Comparison of ENCODE assay signal across 8 cellular contexts in genomic region chr4:337143-337931, GRCh38. TPM values are rescaled to one million over a fixed set of nuclear protein-coding genes. Genes with fewer than 3 reads are reported as not detected.
DNase-seq lines count a peak whose midpoint lies in the region; ATAC-seq and TF ChIP-seq lines count a peak whose summit lies in the region.

Gene ZNF141, plus strand, starts transcription at chr4:337814. Its CDS starts 170 bp downstream, at chr4:337984.

- H2AFZ ChIP-seq in SK-N-SH (ENCODE audit: low read depth) = peak within 1 kb of the TSS; percentile 96

- H3K4me1 Mint-ChIP-seq in activated naive CD4-positive, alpha-beta T cell treated with anti-CD3 and anti-CD28 coated beads, Interleukin-2, amount 50 U/mL, for 24 hours = peaks cover 31% of the 10 kb centered on the region

- H4K20me1 ChIP-seq in DOHH2 (ENCODE audit: control insufficient read depth, insufficient read depth, low read depth, low read length) (no peaks in the 10 kb centered on the region), SK-N-SH (ENCODE audit: insufficient read depth) (no peaks in the 10 kb centered on the region)

- H3K4me3 ChIP-seq in DOHH2 (ENCODE audit: low read length) (peak within 1 kb of the TSS; percentile 84), MG63 (peak within 1 kb of the TSS; percentile 57), SK-N-SH (ENCODE audit: low read depth in 2 of 2, low read length in 1 of 2) (peak within 1 kb of the TSS; percentile 91 to 92)

- H3K9me2 ChIP-seq in DOHH2 (replicated peaks; ENCODE audit: control insufficient read depth, low read length) (no peaks in the 10 kb centered on the region), SK-N-SH (no peaks in the 10 kb centered on the region)

- DNase-seq in MG63 = peak; percentile 80
- DNase-seq in SK-N-SH = peak; percentile 97
- peak; percentile 99 for DNase-seq in germinal center (ENCODE audit: low spot score)
- peak; percentile 73 to 98 (median 95) for DNase-seq in nucleus accumbens (lab: John Stamatoyannopoulos, UW)
- DNase-seq in superior temporal gyrus (ENCODE audit: extremely low spot score) = peak; percentile 99

- H3K4me1 ChIP-seq in DOHH2 (ENCODE audit: control insufficient read depth, low read length) (peaks cover 17% of the 10 kb centered on the region), SK-N-SH (ENCODE audit: control insufficient read depth in 1 of 2, insufficient read depth in 2 of 2, low read depth in 1 of 2, low read length in 1 of 2) (peaks cover 0 to 19% of the 10 kb centered on the region in 2 experiments; a peak in 1 of 4 replicates)

- TF ChIP-seq CTCF in DOHH2 (IDR thresholded peaks at IDR 0.05; ENCODE audit: low read depth, low read length, poor library complexity, severe bottlenecking) (no peak), SK-N-SH (IDR thresholded peaks at IDR 0.05) (no peak)

- H3K36me3 Mint-ChIP-seq in activated naive CD4-positive, alpha-beta T cell treated with anti-CD3 and anti-CD28 coated beads, Interleukin-2, amount 50 U/mL, for 24 hours = peaks cover 37% of the 10 kb centered on the region

- H3K27ac ChIP-seq in DOHH2 (ENCODE audit: low read depth, low read length) = peak within 1 kb of the TSS; percentile 50
- H3K27ac ChIP-seq in SK-N-SH (ENCODE audit: low read depth in 2 of 2, low read length in 1 of 2) = peak within 1 kb of the TSS; percentile 77 to 88

- no peak for TF ChIP-seq EP300 in SK-N-SH (IDR thresholded peaks at IDR 0.05; ENCODE audit: borderline replicate concordance in 1 of 2, low read depth in 1 of 2, low read length in 1 of 2)

- peak within 1 kb of the TSS; percentile 98 for H3K4me3 Mint-ChIP-seq in activated naive CD4-positive, alpha-beta T cell treated with anti-CD3 and anti-CD28 coated beads, Interleukin-2, amount 50 U/mL, for 24 hours

- peak within 1 kb of the TSS; percentile 99 for H3K27ac Mint-ChIP-seq in activated naive CD4-positive, alpha-beta T cell treated with anti-CD3 and anti-CD28 coated beads, Interleukin-2, amount 50 U/mL, for 24 hours

- H3K9me3 Mint-ChIP-seq in activated naive CD4-positive, alpha-beta T cell treated with anti-CD3 and anti-CD28 coated beads, Interleukin-2, amount 50 U/mL, for 24 hours = peaks cover 19% of the 10 kb centered on the region

- H3K9me3 ChIP-seq in DOHH2 (ENCODE audit: control insufficient read depth, insufficient read depth, low read length) (peaks cover 58% of the 10 kb centered on the region), MG63 (no peaks in the 10 kb centered on the region; the same call in 1 of the 2 replicates), SK-N-SH (no peaks in the 10 kb centered on the region; the same call in 1 of the 2 replicates)

- CTCF ChIA-PET in SK-N-SH (lab: Yijun Ruan, JAX) = interaction anchor here (0.6 kb wide), 1 partner anchor 181 kb away, joined by 3 read pairs; no protein-coding TSS in a partner anchor

- POLR2A ChIA-PET in SK-N-SH (lab: Yijun Ruan, JAX) = interaction anchor here (0.9 to 1.1 kb wide), 2 partner anchors 32 to 137 kb away, joined by 3 to 5 read pairs; partner anchors contain the start of gene ZNF732

- peaks cover 40% of the 10 kb centered on the region for H3K36me3 ChIP-seq in DOHH2 (ENCODE audit: control insufficient read depth, low read length)
- H3K36me3 ChIP-seq in MG63 = no peaks in the 10 kb centered on the region
- H3K36me3 ChIP-seq in SK-N-SH (replicated peaks in 1 of 2; ENCODE audit: control insufficient read depth in 1 of 2, insufficient read depth in 2 of 2, low read length in 1 of 2) = peaks cover 5 to 31% of the 10 kb centered on the region in 2 experiments

- ATAC-seq in GM21737 (IDR thresholded peaks at IDR 0.05; ENCODE audit: unreplicated experiment) = peak; percentile 93

- no peaks in the 10 kb centered on the region for H3K27me3 Mint-ChIP-seq in activated naive CD4-positive, alpha-beta T cell treated with anti-CD3 and anti-CD28 coated beads, Interleukin-2, amount 50 U/mL, for 24 hours

- H3F3A ChIP-seq in DOHH2 (ENCODE audit: control insufficient read depth, insufficient read depth) (no peaks in the 10 kb centered on the region), SK-N-SH (replicated peaks; ENCODE audit: insufficient read depth) (no peaks in the 10 kb centered on the region)

- H3K79me2 ChIP-seq in DOHH2 (ENCODE audit: control insufficient read depth, low read length) (peaks cover 47% of the 10 kb centered on the region), SK-N-SH (ENCODE audit: insufficient read depth) (peaks cover 42% of the 10 kb centered on the region)

- H3K27me3 ChIP-seq in DOHH2 (ENCODE audit: control insufficient read depth, low read length) = no peaks in the 10 kb centered on the region
- no peaks in the 10 kb centered on the region for H3K27me3 ChIP-seq in MG63
- no peaks in the 10 kb centered on the region for H3K27me3 ChIP-seq in SK-N-SH (ENCODE audit: insufficient read depth)

- WGBS in SK-N-SH (ENCODE audit: low lambda C conversion rate) = under 1% methylated on average over 29 of the region's 59 CpGs

- TF ChIP-seq RAD21 in SK-N-SH (IDR thresholded peaks at IDR 0.05; ENCODE audit: low read length) = no peak

- H3K4me2 ChIP-seq in DOHH2 (ENCODE audit: low read length) (peak within 1 kb of the TSS; percentile 84), SK-N-SH (peak within 1 kb of the TSS; percentile 92)

- peak within 1 kb of the TSS; percentile 81 for H3K9ac ChIP-seq in SK-N-SH

TF ChIP-seq in SK-N-SH, 30 proteins besides CTCF, POLR2A, EP300 and RAD21 (continues in another document):
- TF ChIP-seq RCOR1 (IDR thresholded peaks at IDR 0.05; ENCODE audit: low read length) = no peak
- 0 out of 2 replicates have a peak, but pooled peaks have one; percentile 18 for TF ChIP-seq SIN3A (IDR thresholded peaks at IDR 0.05; ENCODE audit: borderline replicate concordance, low read depth, low read length)
- no peak for TF ChIP-seq RXRA (IDR thresholded peaks at IDR 0.05; ENCODE audit: borderline replicate concordance, low read depth)
- no peak for TF ChIP-seq REST (IDR thresholded peaks at IDR 0.05; ENCODE audit: low read depth, low read length)
- TF ChIP-seq SMC3 (IDR thresholded peaks at IDR 0.05; ENCODE audit: low read depth, low read length) = no peak
- no peak for TF ChIP-seq FOXM1 (IDR thresholded peaks at IDR 0.05; ENCODE audit: low read depth)
- TF ChIP-seq NFIC (IDR thresholded peaks at IDR 0.05; ENCODE audit: borderline replicate concordance) = peak; percentile 52; the same call in 1 of the 2 replicates
- no peak for TF ChIP-seq JUND (IDR thresholded peaks at IDR 0.05)
- peak; percentile 95 for TF ChIP-seq CHD2 (IDR thresholded peaks at IDR 0.05; ENCODE audit: low read length, partially characterized antibody)
- TF ChIP-seq EZH2phosphoT487 (IDR thresholded peaks at IDR 0.05; ENCODE audit: borderline replicate concordance, low read depth) = no peak
- no peak for TF ChIP-seq USF1 (IDR thresholded peaks at IDR 0.05; ENCODE audit: borderline replicate concordance, low read depth)
- peak; percentile 51; the same call in 1 of the 2 replicates for TF ChIP-seq MAX (IDR thresholded peaks at IDR 0.05; ENCODE audit: low read depth)
- no peak for TF ChIP-seq YY1 (IDR thresholded peaks at IDR 0.05; ENCODE audit: low read depth)
- TF ChIP-seq FOSL2 (IDR thresholded peaks at IDR 0.05; ENCODE audit: borderline replicate concordance, low read depth) = no peak
- peak; percentile 92 for TF ChIP-seq IRF3 (IDR thresholded peaks at IDR 0.05; ENCODE audit: low read depth, low read length)

RNA-seq across cellular contexts. Expression of gene ZNF141, which starts in this region (rescaled TPM):
- total RNA-seq in MG63 (2014; rRNA removed; shearing (Covaris generic); ENCODE audit: low replicate concordance) = 0.22 and 0.79 TPM in 2 replicates
- 1.6 and 2.4 TPM in 2 replicates for polyA plus RNA-seq in SK-N-SH (2012; rRNA removed)
- polyA plus RNA-seq in SK-N-SH (2012; cell fraction: cytosol; rRNA removed) = 1.3 and 1.6 TPM in 2 replicates
- 5.2 and 13.6 TPM in 2 replicates for polyA plus RNA-seq in SK-N-SH (2012; cell fraction: nucleus; rRNA removed)

Comparison
In these comparisons a context has a peak if more than half of its experiments do, and no peak if none do; other contexts are left out.
1. Peak in every context shown above with its lines: DNase-seq, ATAC-seq, H3K4me3 ChIP-seq and H3K27ac ChIP-seq.
2. Peak in DNase-seq and H3K4me3 ChIP-seq in MG63; RNA of the gene not detected or under 1 TPM.